Comparison of ENCODE assay signal across 2 cellular contexts in genomic region chr3:126595479-126595878, GRCh38. TPM values are rescaled to one million over a fixed set of nuclear protein-coding genes. Genes with fewer than 3 reads are reported as not detected.
"Had no signal": no experiment of that assay in that cellular context is flagged by ENCODE, and none has a peak within 500 bp of the region (broad histone marks: within the 10 kb centered on the region; RNA-seq: fewer than 3 reads in every experiment).

No MANE protein-coding gene starts in this region.

RNA-seq across cellular contexts. Expression of gene C3orf22, which starts 36.7 kb away (rescaled TPM):
- total RNA-seq: G401, GM12878 had no signal
- polyA plus RNA-seq: GM12878 had no signal

RNA-seq across cellular contexts. Expression of gene TXNRD3, which starts 59.4 kb away (rescaled TPM):
- total RNA-seq: GM12878 had no signal
- polyA plus RNA-seq: GM12878 had no signal
